8 cellular contexts compared by ENCODE assay signal in the genomic region with DNA sequence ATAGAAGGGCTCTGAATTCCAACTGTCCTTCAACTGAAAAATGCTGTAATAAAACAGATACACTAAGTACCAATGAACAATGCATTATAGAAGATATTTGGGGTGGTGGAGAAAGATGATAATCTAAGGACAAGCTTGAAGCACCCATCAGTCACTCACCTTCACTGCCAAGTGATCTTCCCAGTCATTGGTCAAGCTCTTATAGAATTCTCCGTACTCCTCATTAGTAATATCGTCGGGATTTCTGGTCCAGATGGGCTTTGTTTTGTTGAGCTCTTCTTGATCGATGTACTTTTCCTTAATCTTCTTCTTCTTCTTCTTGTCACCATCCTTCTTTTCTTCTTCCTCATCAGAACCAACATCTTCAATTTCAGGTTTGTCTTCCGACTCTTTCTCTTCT. TPM values are rescaled to one million over a fixed set of nuclear protein-coding genes. Genes with fewer than 3 reads are reported as not detected.
DNase-seq lines count a peak whose midpoint lies in the region; TF ChIP-seq lines count a peak whose summit lies in the region.
"Not testable (repeated sequence)": the region's sequence is repeated elsewhere in the genome, so short reads cannot be mapped to it uniquely, and the experiment has no call there.

No MANE protein-coding gene starts in this region.

- H3K4me2 ChIP-seq in DOHH2 (ENCODE audit: low read length) (peak overlapping the region; percentile 72), KMS-11 (peak overlapping the region; percentile 86)

- H3K4me1 Mint-ChIP-seq in T-helper 1 cell treated with Interleukin-12 subunit alpha and Interleukin-12 subunit beta and Interleukin-4 antibody, amounts not matched to agents 30 μg/mL and 1 μg/mL, for 36 hours (ENCODE audit: low read depth): peaks cover 52% of the 10 kb centered on the region
- H3K4me1 Mint-ChIP-seq in activated naive CD4-positive, alpha-beta T cell treated with anti-CD3 and anti-CD28 coated beads for 36 hours (ENCODE audit: low read depth): peaks cover 65% of the 10 kb centered on the region
- H3K4me1 Mint-ChIP-seq in neural crest cell: peaks cover 66% of the 10 kb centered on the region

- peak overlapping the region; percentile 99 for H3K4me3 Mint-ChIP-seq in T-helper 1 cell treated with Interleukin-12 subunit alpha and Interleukin-12 subunit beta and Interleukin-4 antibody, amounts not matched to agents 30 μg/mL and 1 μg/mL, for 36 hours
- peak overlapping the region; percentile 97 for H3K4me3 Mint-ChIP-seq in activated naive CD4-positive, alpha-beta T cell treated with anti-CD3 and anti-CD28 coated beads for 36 hours
- H3K4me3 Mint-ChIP-seq in neural crest cell: peak overlapping the region; percentile 93

- H3K27me3 Mint-ChIP-seq in T-helper 1 cell treated with Interleukin-12 subunit alpha and Interleukin-12 subunit beta and Interleukin-4 antibody, amounts not matched to agents 30 μg/mL and 1 μg/mL, for 36 hours (ENCODE audit: low read depth); activated naive CD4-positive, alpha-beta T cell treated with anti-CD3 and anti-CD28 coated beads for 36 hours (ENCODE audit: low read depth); neural crest cell (ENCODE audit: low read depth): not testable (repeated sequence)

- peaks cover 67% of the 10 kb centered on the region for H3K36me3 Mint-ChIP-seq in T-helper 1 cell treated with Interleukin-12 subunit alpha and Interleukin-12 subunit beta and Interleukin-4 antibody, amounts not matched to agents 30 μg/mL and 1 μg/mL, for 36 hours (ENCODE audit: low read depth)
- H3K36me3 Mint-ChIP-seq in activated naive CD4-positive, alpha-beta T cell treated with anti-CD3 and anti-CD28 coated beads for 36 hours (ENCODE audit: low read depth): peaks cover 69% of the 10 kb centered on the region
- peaks cover 56% of the 10 kb centered on the region for H3K36me3 Mint-ChIP-seq in neural crest cell (ENCODE audit: low read depth)

- H3K4me3 ChIP-seq in DOHH2 (ENCODE audit: low read length) (peak overlapping the region; percentile 75), dorsolateral prefrontal cortex (peak overlapping the region in 50 of 59 donors; percentile 8 to 99 (median 84)), kidney epithelial cell (ENCODE audit: low read depth, low read length) (peak overlapping the region; percentile 84), thymus (ENCODE audit: low read length) (peak overlapping the region; percentile 98)
- H3K4me3 ChIP-seq in KMS-11 (IDR thresholded peaks at IDR 0.05; ENCODE audit: insufficient read depth, low read depth, low read length): not testable (repeated sequence)

- H3K9me3 Mint-ChIP-seq in T-helper 1 cell treated with Interleukin-12 subunit alpha and Interleukin-12 subunit beta and Interleukin-4 antibody, amounts not matched to agents 30 μg/mL and 1 μg/mL, for 36 hours; activated naive CD4-positive, alpha-beta T cell treated with anti-CD3 and anti-CD28 coated beads for 36 hours; neural crest cell: not testable (repeated sequence)

- H3K9me2 ChIP-seq in DOHH2 (replicated peaks; ENCODE audit: control insufficient read depth, low read length): not testable (repeated sequence)

- H3K27ac ChIP-seq in DOHH2 (ENCODE audit: low read depth, low read length); KMS-11; thymus (ENCODE audit: low read depth): not testable (repeated sequence)
- H3K27ac ChIP-seq in dorsolateral prefrontal cortex: peak overlapping the region in 30 of 59 donors; percentile 7 to 100 (median 99)

- H3F3A ChIP-seq in DOHH2 (ENCODE audit: control insufficient read depth, insufficient read depth): peaks cover 69% of the 10 kb centered on the region

- not testable (repeated sequence) for TF ChIP-seq CTCF in DOHH2 (IDR thresholded peaks at IDR 0.05; ENCODE audit: low read depth, low read length, poor library complexity, severe bottlenecking); KMS-11 (conservative IDR thresholded peaks at IDR 0.05; ENCODE audit: low read depth, low read length); dorsolateral prefrontal cortex (IDR thresholded peaks at IDR 0.05 in 54 of 56, conservative IDR thresholded peaks at IDR 0.05 in 2 of 56; ENCODE audit: low read depth in 1 of 56, partially characterized antibody in 56 of 56); kidney epithelial cell (IDR thresholded peaks at IDR 0.05; ENCODE audit: insufficient read depth, low read length, poor library complexity, severe bottlenecking); neural crest cell (conservative IDR thresholded peaks at IDR 0.05)

- intact Hi-C loops in activated naive CD4-positive, alpha-beta T cell treated with anti-CD3 and anti-CD28 coated beads for 36 hours (cut with micrococcal nuclease); dorsolateral prefrontal cortex (cut with DNase I): not testable (repeated sequence)

- H3K79me2 ChIP-seq in DOHH2 (ENCODE audit: control insufficient read depth, low read length) (peaks cover 58% of the 10 kb centered on the region), KMS-11 (ENCODE audit: insufficient read depth, low read depth) (peaks cover 40% of the 10 kb centered on the region)

- CTCF ChIA-PET in activated naive CD4-positive, alpha-beta T cell treated with anti-CD3 and anti-CD28 coated beads for 36 hours (lab: Charles Lee): interaction anchor here (0.7 to 1.3 kb wide), 2 partner anchors 12 to 208 kb away, joined by 3 to 8 read pairs; no protein-coding TSS in a partner anchor

- H3K27ac Mint-ChIP-seq in T-helper 1 cell treated with Interleukin-12 subunit alpha and Interleukin-12 subunit beta and Interleukin-4 antibody, amounts not matched to agents 30 μg/mL and 1 μg/mL, for 36 hours: peak overlapping the region; percentile 62
- H3K27ac Mint-ChIP-seq in activated naive CD4-positive, alpha-beta T cell treated with anti-CD3 and anti-CD28 coated beads for 36 hours: peak overlapping the region; percentile 95
- H3K27ac Mint-ChIP-seq in neural crest cell (ENCODE audit: unreplicated experiment): not testable (repeated sequence)

- H3K4me1 ChIP-seq in DOHH2 (ENCODE audit: control insufficient read depth, low read length): peaks cover 45% of the 10 kb centered on the region
- H3K4me1 ChIP-seq in KMS-11 (ENCODE audit: low read depth, poor library complexity, severe bottlenecking): peaks cover 36% of the 10 kb centered on the region
- H3K4me1 ChIP-seq in thymus (ENCODE audit: control insufficient read depth, insufficient read depth, low read length): peaks cover 12% of the 10 kb centered on the region

- peaks cover 71% of the 10 kb centered on the region for H3K36me3 ChIP-seq in DOHH2 (ENCODE audit: control insufficient read depth, low read length)
- H3K36me3 ChIP-seq in KMS-11 (ENCODE audit: insufficient read depth): peaks cover 45% of the 10 kb centered on the region; the same call in 1 of the 2 replicates
- not testable (repeated sequence) for H3K36me3 ChIP-seq in kidney epithelial cell (ENCODE audit: control insufficient read depth, insufficient read depth, low read length)
- H3K36me3 ChIP-seq in thymus (ENCODE audit: control insufficient read depth, insufficient read depth): peaks cover 49% of the 10 kb centered on the region

- H2AFZ ChIP-seq in KMS-11 (ENCODE audit: low read depth): not testable (repeated sequence)

- H3K27me3 ChIP-seq in DOHH2 (ENCODE audit: control insufficient read depth, low read length); KMS-11 (ENCODE audit: insufficient read depth, low read depth); dorsolateral prefrontal cortex; kidney epithelial cell (ENCODE audit: control insufficient read depth, insufficient read depth, low read length); thymus (ENCODE audit: control insufficient read depth, insufficient read depth): not testable (repeated sequence)

- DNase-seq in activated naive CD4-positive, alpha-beta T cell treated with anti-CD3 and anti-CD28 coated beads for 36 hours; dorsolateral prefrontal cortex; kidney epithelial cell (ENCODE audit: low read depth); neural crest cell (ENCODE audit: low read depth, low spot score): not testable (repeated sequence)

- not testable (repeated sequence) for H3K9me3 ChIP-seq in DOHH2 (ENCODE audit: control insufficient read depth, insufficient read depth, low read length); thymus (ENCODE audit: control insufficient read depth)

- 98% methylated on average over 5 of the region's 5 CpGs for WGBS in thymus

- not testable (repeated sequence) for H3K9ac ChIP-seq in KMS-11

- H4K20me1 ChIP-seq in DOHH2 (ENCODE audit: control insufficient read depth, insufficient read depth, low read depth, low read length) (peaks cover 40% of the 10 kb centered on the region), KMS-11 (ENCODE audit: insufficient read depth) (peaks cover 47% of the 10 kb centered on the region)

RNA-seq across cellular contexts. Expression of a gene that starts 2.3 kb away (rescaled TPM):
- total RNA-seq in activated naive CD4-positive, alpha-beta T cell treated with anti-CD3 and anti-CD28 coated beads for 36 hours: 1,000 to 10,000 TPM; 1,286 to 1,366 TPM
- total RNA-seq in dorsolateral prefrontal cortex: 1,000 to 10,000 TPM in 30 of 120 experiments, 100 to 1,000 TPM in 90; 420 to 2,880 (median 848) TPM
- 648 and 691 TPM in 2 replicates for total RNA-seq in kidney epithelial cell
- 760 and 771 TPM in 2 replicates for total RNA-seq in neural crest cell
- polyA plus RNA-seq in thymus: 251 TPM

RNA-seq across cellular contexts. Expression of a gene that starts 55.2 kb away (rescaled TPM):
- 10 to 100 TPM; 20.5 to 21.4 TPM for total RNA-seq in activated naive CD4-positive, alpha-beta T cell treated with anti-CD3 and anti-CD28 coated beads for 36 hours
- total RNA-seq in dorsolateral prefrontal cortex (10 to 100 TPM; 35.1 to 88.2 (median 50.0) TPM), kidney epithelial cell (14.0 and 16.2 TPM in 2 replicates), neural crest cell (28.2 and 30.2 TPM in 2 replicates)
- polyA plus RNA-seq in thymus: 16.4 TPM
